Comparison of ENCODE assay signal across 18 cellular contexts in the genomic region with DNA sequence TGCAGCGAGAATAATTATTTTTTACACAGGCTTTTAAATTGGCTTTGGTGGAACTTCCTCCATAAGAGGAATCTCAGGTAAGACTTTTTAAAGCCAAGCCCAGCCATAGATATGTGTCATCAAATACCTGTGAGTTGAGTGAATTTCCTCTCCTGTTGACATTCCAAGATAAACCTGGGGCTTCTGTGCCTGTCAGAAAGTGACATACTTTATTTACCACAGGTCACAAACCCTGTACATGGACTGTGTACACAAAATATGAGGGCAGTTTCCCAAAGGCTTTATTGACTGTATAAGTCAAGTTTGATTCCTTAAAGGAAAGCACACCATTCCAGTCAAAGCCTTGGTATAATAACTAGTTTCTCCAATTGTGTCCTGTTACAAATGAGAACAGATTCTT. TPM values are rescaled to one million over a fixed set of nuclear protein-coding genes. Genes with fewer than 3 reads are reported as not detected.
"Had no signal": no experiment of that assay in that cellular context is flagged by ENCODE, and none has a peak within 500 bp of the region (broad histone marks: within the 10 kb centered on the region; RNA-seq: fewer than 3 reads in every experiment).

No MANE protein-coding gene starts in this region.

- H3K4me1 ChIP-seq: adrenal gland had no signal

- H3K27ac ChIP-seq: adrenal gland, VCaP had no signal

- DNase-seq: activated CD4-positive, alpha-beta T cell treated with anti-CD3 and anti-CD28 coated beads for 36 hours; activated naive CD4-positive, alpha-beta T cell treated with anti-CD3 and anti-CD28 coated beads, Interleukin-2, amount 10 ng/mL, durations not matched to agents 7 days and 5 days; activated T-cell treated with anti-CD3 and anti-CD28 coated beads for 4 hours; adrenal gland; caudate nucleus; effector memory CD4-positive, alpha-beta T cell; hypothalamus; mesendoderm; stimulated activated CD4-positive, alpha-beta T cell treated with anti-CD3 and anti-CD28 coated beads, Interleukin-15, amount 100 ng/mL, for 24 hours; stimulated activated CD4-positive, alpha-beta T cell treated with anti-CD3 and anti-CD28 coated beads, Interleukin-4, amount 100 ng/mL, for 24 hours; T-helper 1 cell had no signal

- ATAC-seq: activated CD4-positive, alpha-beta T cell treated with anti-CD3 and anti-CD28 coated beads for 36 hours; activated T-helper 17 cell treated with anti-CD3 and anti-CD28 coated beads, Interleukin-2, amount 50 U/mL, for 72 hours had no signal

- H3K27me3 ChIP-seq: adrenal gland had no signal

- H3K4me3 ChIP-seq: adrenal gland had no signal

- H3K36me3 ChIP-seq: adrenal gland had no signal

- H3K9me3 ChIP-seq: adrenal gland had no signal

RNA-seq across cellular contexts. Expression of a gene that starts 56.0 kb away (rescaled TPM):
- total RNA-seq: activated CD4-positive, alpha-beta T cell treated with anti-CD3 and anti-CD28 coated beads for 36 hours; activated T-helper 17 cell treated with anti-CD3 and anti-CD28 coated beads, Interleukin-2, amount 50 U/mL, for 72 hours; adrenal gland; epithelial cell of proximal tubule; glomerular endothelial cell; osteoblast; temporal lobe had no signal
- polyA plus RNA-seq: adrenal gland, neural cell had no signal
